In the genomic region with DNA sequence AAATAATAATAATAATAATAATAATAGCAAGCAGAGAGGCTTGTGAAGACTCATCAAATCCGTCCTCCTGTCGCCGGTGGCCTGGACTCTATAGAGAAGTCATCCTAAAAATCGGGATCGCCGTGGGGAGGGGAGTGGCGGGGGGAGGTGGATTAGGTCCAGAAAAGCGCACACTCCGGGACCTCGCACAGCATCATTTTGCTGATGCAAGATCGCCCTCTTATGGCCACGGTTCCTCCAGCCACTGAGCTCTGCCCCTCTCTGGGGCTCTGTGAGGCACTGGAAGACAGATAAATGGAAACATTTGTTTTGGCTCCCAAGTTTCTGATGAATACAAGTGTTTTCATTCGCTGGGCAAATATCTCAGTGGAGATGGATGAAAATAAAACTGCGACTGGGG, we compare ENCODE assay signal across 9 cellular contexts.
DNase-seq lines count a peak whose midpoint lies in the region; ATAC-seq and TF ChIP-seq lines count a peak whose summit lies in the region.
"Had no signal": no experiment of that assay in that cellular context is flagged by ENCODE, and none has a peak within 500 bp of the region (broad histone marks: within the 10 kb centered on the region; RNA-seq: fewer than 3 reads in every experiment).

No MANE protein-coding gene starts in this region.

- peak; percentile 43 for DNase-seq in activated CD4-positive, alpha-beta memory T cell treated with anti-CD3 and anti-CD28 coated beads for 36 hours
- no peak for DNase-seq in activated CD4-positive, alpha-beta memory T cell treated with anti-CD3 and anti-CD28 coated beads, Interleukin-2, amount 10 ng/mL, durations not matched to agents 7 days and 5 days
- peak; percentile 53 for DNase-seq in NCI-H1105 treated with DMSO at 0.1 percent for 48 hours (lab: John Stamatoyannopoulos, UW)
- DNase-seq in left cardiac atrium, result peak; percentile 60
- no peak for DNase-seq in spleen
- no peak for DNase-seq in sigmoid colon
- no peak for DNase-seq in posterior vena cava (ENCODE audit: low spot score)

- no peaks in the 10 kb centered on the region for H3K36me3 ChIP-seq in spleen
- H3K36me3 ChIP-seq in sigmoid colon, result no peaks in the 10 kb centered on the region

- no peak overlapping the region for H3K4me3 ChIP-seq in spleen
- H3K4me3 ChIP-seq in sigmoid colon, result no peak overlapping the region

- no peak overlapping the region for H3K4me3 Mint-ChIP-seq in activated CD4-positive, alpha-beta memory T cell treated with anti-CD3 and anti-CD28 coated beads for 36 hours
- no peak overlapping the region for H3K4me3 Mint-ChIP-seq in activated CD4-positive, alpha-beta memory T cell treated with anti-CD3 and anti-CD28 coated beads, Interleukin-2, amount 10 ng/mL, durations not matched to agents 7 days and 5 days
- H3K4me3 Mint-ChIP-seq in activated T-helper 17 cell treated with anti-CD3 and anti-CD28 coated beads, Interleukin-2, amount 50 U/mL, for 72 hours, result no peak overlapping the region
- H3K4me3 Mint-ChIP-seq: activated naive CD8-positive, alpha-beta T cell had no signal

- peak; percentile 45 for ATAC-seq in activated T-helper 17 cell treated with anti-CD3 and anti-CD28 coated beads, Interleukin-2, amount 50 U/mL, for 72 hours (replicated peaks)
- ATAC-seq in left cardiac atrium, result peak; percentile 77 to 79

- TF ChIP-seq POLR2A in spleen (IDR thresholded peaks at IDR 0.05) (no peak), sigmoid colon (IDR thresholded peaks at IDR 0.05) (no peak)

- WGBS in spleen, 5 donors, result 6 to 8% (median 6%) methylated on average over 14 of the region's 14 CpGs
- WGBS in sigmoid colon, 2 donors, result 3 to 6% methylated on average over 14 of the region's 14 CpGs

- H3K9me3 ChIP-seq in spleen (no peaks in the 10 kb centered on the region), sigmoid colon (no peaks in the 10 kb centered on the region)

- intact Hi-C loops in activated CD4-positive, alpha-beta memory T cell treated with anti-CD3 and anti-CD28 coated beads for 36 hours (cut with micrococcal nuclease), result no loop called here
- intact Hi-C loops in left cardiac atrium (cut with DNase I) (loop anchor here (5.0 to 10.0 kb wide), 2 partner anchors 263 to 874 kb away; a partner anchor contains a TSS), spleen (cut with DNase I; ENCODE audit: low total_unique reads) (no loop called here), sigmoid colon (cut with DNase I) (loop anchor here (2.0 kb wide), 1 partner anchor 875 kb away; a partner anchor contains a TSS), posterior vena cava (cut with DNase I) (no loop called here)

- H3K27me3 ChIP-seq in spleen (replicated peaks in 1 of 7) (peaks cover 0 to 75% (median 15%) of the 10 kb centered on the region in 7 donors), sigmoid colon (peaks cover 0 to 70% (median 0%) of the 10 kb centered on the region in 3 donors)

- H3K27ac ChIP-seq in spleen, result no peak overlapping the region
- H3K27ac ChIP-seq in sigmoid colon, result no peak overlapping the region

- H3K27ac Mint-ChIP-seq in activated CD4-positive, alpha-beta memory T cell treated with anti-CD3 and anti-CD28 coated beads for 36 hours, result no peak overlapping the region
- no peak overlapping the region for H3K27ac Mint-ChIP-seq in activated CD4-positive, alpha-beta memory T cell treated with anti-CD3 and anti-CD28 coated beads, Interleukin-2, amount 10 ng/mL, durations not matched to agents 7 days and 5 days
- no peak overlapping the region for H3K27ac Mint-ChIP-seq in activated T-helper 17 cell treated with anti-CD3 and anti-CD28 coated beads, Interleukin-2, amount 50 U/mL, for 72 hours
- H3K27ac Mint-ChIP-seq: activated naive CD8-positive, alpha-beta T cell had no signal

- no peaks in the 10 kb centered on the region for H3K9me3 Mint-ChIP-seq in activated CD4-positive, alpha-beta memory T cell treated with anti-CD3 and anti-CD28 coated beads for 36 hours
- H3K9me3 Mint-ChIP-seq in activated CD4-positive, alpha-beta memory T cell treated with anti-CD3 and anti-CD28 coated beads, Interleukin-2, amount 10 ng/mL, durations not matched to agents 7 days and 5 days, result no peaks in the 10 kb centered on the region
- no peaks in the 10 kb centered on the region for H3K9me3 Mint-ChIP-seq in activated T-helper 17 cell treated with anti-CD3 and anti-CD28 coated beads, Interleukin-2, amount 50 U/mL, for 72 hours

- H3K27me3 Mint-ChIP-seq in activated CD4-positive, alpha-beta memory T cell treated with anti-CD3 and anti-CD28 coated beads for 36 hours, result peaks cover 27% of the 10 kb centered on the region
- H3K27me3 Mint-ChIP-seq in activated CD4-positive, alpha-beta memory T cell treated with anti-CD3 and anti-CD28 coated beads, Interleukin-2, amount 10 ng/mL, durations not matched to agents 7 days and 5 days, result peaks cover 24% of the 10 kb centered on the region
- H3K27me3 Mint-ChIP-seq in activated T-helper 17 cell treated with anti-CD3 and anti-CD28 coated beads, Interleukin-2, amount 50 U/mL, for 72 hours, result peaks cover 41% of the 10 kb centered on the region

- no peaks in the 10 kb centered on the region for H3K36me3 Mint-ChIP-seq in activated CD4-positive, alpha-beta memory T cell treated with anti-CD3 and anti-CD28 coated beads for 36 hours
- no peaks in the 10 kb centered on the region for H3K36me3 Mint-ChIP-seq in activated CD4-positive, alpha-beta memory T cell treated with anti-CD3 and anti-CD28 coated beads, Interleukin-2, amount 10 ng/mL, durations not matched to agents 7 days and 5 days (ENCODE audit: low read depth)
- no peaks in the 10 kb centered on the region for H3K36me3 Mint-ChIP-seq in activated T-helper 17 cell treated with anti-CD3 and anti-CD28 coated beads, Interleukin-2, amount 50 U/mL, for 72 hours (ENCODE audit: low read depth)
- H3K36me3 Mint-ChIP-seq: activated naive CD8-positive, alpha-beta T cell had no signal

- peak in 7 of 11 experiments; percentile 17 to 57 (median 32) for TF ChIP-seq CTCF in spleen (IDR thresholded peaks at IDR 0.05 in 8 of 11, conservative IDR thresholded peaks at IDR 0.05 in 3 of 11)
- TF ChIP-seq CTCF in sigmoid colon (IDR thresholded peaks at IDR 0.05), result peak in 2 of 4 experiments; percentile 24 to 38

- H3K4me1 ChIP-seq in spleen (no peaks in the 10 kb centered on the region), sigmoid colon (no peaks in the 10 kb centered on the region)

- CTCF ChIA-PET in activated CD4-positive, alpha-beta memory T cell treated with anti-CD3 and anti-CD28 coated beads for 36 hours (lab: Charles Lee), result interaction anchor here (1.1 kb wide), 1 partner anchor 875 kb away, joined by 3 read pairs; a partner anchor contains a TSS
- CTCF ChIA-PET in activated CD4-positive, alpha-beta memory T cell treated with anti-CD3 and anti-CD28 coated beads, Interleukin-2, amount 10 ng/mL, durations not matched to agents 7 days and 5 days (lab: Charles Lee), result interaction anchor here (0.6 to 1.0 kb wide), 2 partner anchors 269 to 771 kb away, joined by 3 to 4 read pairs; no protein-coding TSS in a partner anchor

- no peak for TF ChIP-seq EP300 in sigmoid colon (IDR thresholded peaks at IDR 0.05)

- no peaks in the 10 kb centered on the region for H3K4me1 Mint-ChIP-seq in activated CD4-positive, alpha-beta memory T cell treated with anti-CD3 and anti-CD28 coated beads for 36 hours (ENCODE audit: low read depth)
- no peaks in the 10 kb centered on the region for H3K4me1 Mint-ChIP-seq in activated CD4-positive, alpha-beta memory T cell treated with anti-CD3 and anti-CD28 coated beads, Interleukin-2, amount 10 ng/mL, durations not matched to agents 7 days and 5 days
- H3K4me1 Mint-ChIP-seq in activated T-helper 17 cell treated with anti-CD3 and anti-CD28 coated beads, Interleukin-2, amount 50 U/mL, for 72 hours, result no peaks in the 10 kb centered on the region

- POLR2A ChIA-PET in activated CD4-positive, alpha-beta memory T cell treated with anti-CD3 and anti-CD28 coated beads for 36 hours (lab: Charles Lee), result no interaction called here
- POLR2A ChIA-PET in activated CD4-positive, alpha-beta memory T cell treated with anti-CD3 and anti-CD28 coated beads, Interleukin-2, amount 10 ng/mL, durations not matched to agents 7 days and 5 days (lab: Charles Lee), result no interaction called here

Comparison
In these comparisons a context has a peak if more than half of its experiments do, and no peak if none do; other contexts are left out.
1. DNase-seq: peak in activated CD4-positive, alpha-beta memory T cell treated with anti-CD3 and anti-CD28 coated beads for 36 hours (single experiment), NCI-H1105 treated with DMSO at 0.1 percent for 48 hours (single experiment) and left cardiac atrium (single experiment); none in activated CD4-positive, alpha-beta memory T cell treated with anti-CD3 and anti-CD28 coated beads, Interleukin-2, amount 10 ng/mL, durations not matched to agents 7 days and 5 days (single experiment), spleen (single experiment), sigmoid colon (single experiment) and posterior vena cava (single experiment).
2. intact Hi-C loops: an anchor here in left cardiac atrium (5.0 to 10.0 kb wide) and sigmoid colon (2.0 kb wide); none called in activated CD4-positive, alpha-beta memory T cell treated with anti-CD3 and anti-CD28 coated beads for 36 hours, spleen and posterior vena cava.